Comparison of ENCODE assay signal across 34 cellular contexts in the genomic region with DNA sequence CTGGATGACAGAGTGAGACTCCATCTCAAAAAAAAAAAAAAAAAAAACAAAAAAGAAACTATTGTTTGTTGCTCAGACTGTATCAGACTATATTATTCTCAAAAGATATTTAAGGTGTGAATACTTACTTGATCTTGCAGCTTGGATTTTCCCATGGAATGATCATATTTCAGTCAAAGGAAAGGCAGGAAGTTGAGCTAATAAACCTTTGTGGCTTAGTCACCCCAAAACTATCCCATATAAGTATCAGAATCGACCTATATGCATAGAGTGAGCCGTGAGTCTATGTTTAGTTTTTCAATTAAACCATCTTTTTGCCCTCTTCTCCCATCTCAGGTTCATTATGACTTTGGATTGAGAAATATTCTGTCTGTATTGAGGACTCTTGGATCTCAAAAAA.
"Had no signal": no experiment of that assay in that cellular context is flagged by ENCODE, and none has a peak within 500 bp of the region (broad histone marks: within the 10 kb centered on the region; RNA-seq: fewer than 3 reads in every experiment).

No MANE protein-coding gene starts in this region.

- H3K4me3 Mint-ChIP-seq: activated B cell treated with CpG ODN at 0.5 μM for 24 hours; activated CD4-positive, alpha-beta memory T cell treated with anti-CD3 and anti-CD28 coated beads for 36 hours; activated naive CD4-positive, alpha-beta T cell treated with anti-CD3 and anti-CD28 coated beads for 36 hours; activated T-cell treated with anti-CD3 and anti-CD28 coated beads, Interleukin-2, amount 50 U/mL, for 4 hours; activated T-helper 1 cell treated with anti-CD3 and anti-CD28 coated beads, Interleukin-12 subunit alpha, Interleukin-12 subunit beta, Interleukin-2, Interleukin-4 antibody, amounts not matched to agents 30 ng/mL and 10 ng/mL and 1 ng/mL, durations not matched to agents 14 hours and 24 hours and 36 hours had no signal

- H3K27me3 ChIP-seq: breast epithelium had no signal

- H3K4me1 ChIP-seq: adrenal gland, body of pancreas, breast epithelium had no signal

- ATAC-seq: activated naive CD4-positive, alpha-beta T cell treated with anti-CD3 and anti-CD28 coated beads, Interleukin-2, amount 50 U/mL, for 72 hours; activated T-cell treated with anti-CD3 and anti-CD28 coated beads, Interleukin-2, amount 50 U/mL, for 4 hours; body of pancreas; Right ventricle myocardium inferior; SK-N-SH treated with all-trans-retinoic acid at 6 μM for 48 hours had no signal

- H3K36me3 Mint-ChIP-seq: activated CD4-positive, alpha-beta memory T cell treated with anti-CD3 and anti-CD28 coated beads for 36 hours; activated naive CD4-positive, alpha-beta T cell treated with anti-CD3 and anti-CD28 coated beads, Interleukin-2, amount 50 U/mL, for 72 hours had no signal

- H3K36me3 ChIP-seq: adrenal gland, breast epithelium had no signal

- H3K9me3 ChIP-seq: adrenal gland, breast epithelium had no signal

- H3K9me3 Mint-ChIP-seq: activated B cell treated with CpG ODN at 0.5 μM for 24 hours; activated CD4-positive, alpha-beta memory T cell treated with anti-CD3 and anti-CD28 coated beads for 36 hours; activated naive CD4-positive, alpha-beta T cell treated with anti-CD3 and anti-CD28 coated beads for 36 hours; activated naive CD4-positive, alpha-beta T cell treated with anti-CD3 and anti-CD28 coated beads, Interleukin-2, amount 50 U/mL, for 72 hours; activated T-cell treated with anti-CD3 and anti-CD28 coated beads, Interleukin-2, amount 50 U/mL, for 4 hours; activated T-helper 1 cell treated with anti-CD3 and anti-CD28 coated beads, Interleukin-12 subunit alpha, Interleukin-12 subunit beta, Interleukin-2, Interleukin-4 antibody, amounts not matched to agents 30 ng/mL and 10 ng/mL and 1 ng/mL, durations not matched to agents 14 hours and 24 hours and 36 hours had no signal

- DNase-seq: activated B cell treated with CpG ODN at 0.5 μM for 24 hours; activated CD4-positive, alpha-beta memory T cell treated with anti-CD3 and anti-CD28 coated beads for 36 hours; activated CD4-positive, alpha-beta T cell treated with anti-CD3 and anti-CD28 coated beads for 4 hours; activated CD4-positive, alpha-beta T cell treated with anti-CD3 and anti-CD28 coated beads, Interleukin-2, amount 50 U/mL, for 1 hour; activated CD4-positive, CD25-positive, alpha-beta regulatory T cell treated with anti-CD3 and anti-CD28 coated beads, Interleukin-2, amount 50 U/mL, for 72 hours; activated CD8-positive, alpha-beta memory T cell treated with anti-CD3 and anti-CD28 coated beads, Interleukin-2, amount 50 U/mL, for 4 hours; activated gamma-delta T cell treated with Interleukin-2 at 50 U/mL for 16 hours; activated naive CD4-positive, alpha-beta T cell treated with anti-CD3 and anti-CD28 coated beads for 36 hours; activated T-cell treated with anti-CD3 and anti-CD28 coated beads for 4 hours; activated T-cell treated with anti-CD3 and anti-CD28 coated beads, Interleukin-2, amount 50 U/mL, for 4 hours; adrenal gland; body of pancreas; caudate nucleus; cerebellar nuclear complex; NCI-H1048; NCI-H1105 treated with DMSO at 0.1 percent for 48 hours; NCI-H1436; NCI-H1694 treated with DMSO at 0.1 percent for 48 hours; NCI-H2029; NCI-H2107; NCI-H2171; NCI-H510A; NCI-H526; NCI-H748 treated with DMSO at 0.1 percent for 48 hours; SIG-M5; T-helper 1 cell; T-helper 2 cell; T-helper 9 cell had no signal

- H3K27ac ChIP-seq: adrenal gland, body of pancreas, breast epithelium, VCaP had no signal

- H3K27ac Mint-ChIP-seq: activated B cell treated with CpG ODN at 0.5 μM for 24 hours; activated CD4-positive, alpha-beta memory T cell treated with anti-CD3 and anti-CD28 coated beads for 36 hours; activated naive CD4-positive, alpha-beta T cell treated with anti-CD3 and anti-CD28 coated beads for 36 hours; activated naive CD4-positive, alpha-beta T cell treated with anti-CD3 and anti-CD28 coated beads, Interleukin-2, amount 50 U/mL, for 72 hours; activated T-helper 1 cell treated with anti-CD3 and anti-CD28 coated beads, Interleukin-12 subunit alpha, Interleukin-12 subunit beta, Interleukin-2, Interleukin-4 antibody, amounts not matched to agents 30 ng/mL and 10 ng/mL and 1 ng/mL, durations not matched to agents 14 hours and 24 hours and 36 hours had no signal

- H3K4me3 ChIP-seq: adrenal gland, body of pancreas, breast epithelium had no signal
